ENCODE assay signal across 1 cellular context in genomic region chr4:15695764-15696163, GRCh38.
TF ChIP-seq lines count a peak whose summit lies in the region.

No MANE protein-coding gene starts in this region.

TF ChIP-seq in HCT116, 20 proteins besides CTCF, POLR2A, EP300 and RAD21 (continued from another document):
- TF ChIP-seq REST (IDR thresholded peaks at IDR 0.05; ENCODE audit: low read depth) (no peak), EGR1 (IDR thresholded peaks at IDR 0.05; ENCODE audit: low read depth) (no peak), TCF7L2 (IDR thresholded peaks at IDR 0.05; ENCODE audit: borderline replicate concordance, extremely low read depth, insufficient read depth, insufficient read length) (no peak), POLR2AphosphoS5 (IDR thresholded peaks at IDR 0.05; ENCODE audit: low read depth, low read length) (no peak), ELF1 (IDR thresholded peaks at IDR 0.05; ENCODE audit: borderline replicate concordance, low read depth) (no peak), CBX3 (IDR thresholded peaks at IDR 0.05; ENCODE audit: low read depth) (no peak), ZFX (IDR thresholded peaks at IDR 0.05) (no peak), FOSL1 (IDR thresholded peaks at IDR 0.05; ENCODE audit: low read depth) (no peak), SIN3A (IDR thresholded peaks at IDR 0.05; ENCODE audit: low read depth) (no peak), ZNF274 (IDR thresholded peaks at IDR 0.05; ENCODE audit: low read depth, low read length) (no peak), YY1 (IDR thresholded peaks at IDR 0.05; ENCODE audit: extremely low read depth, insufficient replicate concordance, low read depth, low read length) (no peak), JUND (IDR thresholded peaks at IDR 0.05) (no peak), CEBPB (IDR thresholded peaks at IDR 0.05; ENCODE audit: low read depth) (no peak), SP1 (IDR thresholded peaks at IDR 0.05; ENCODE audit: low read depth) (no peak)
- TF ChIP-seq, protein P1, sequence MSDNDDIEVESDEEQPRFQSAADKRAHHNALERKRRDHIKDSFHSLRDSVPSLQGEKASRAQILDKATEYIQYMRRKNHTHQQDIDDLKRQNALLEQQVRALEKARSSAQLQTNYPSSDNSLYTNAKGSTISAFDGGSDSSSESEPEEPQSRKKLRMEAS (IDR thresholded peaks at IDR 0.05) = no peak
- TF ChIP-seq, protein P2, sequence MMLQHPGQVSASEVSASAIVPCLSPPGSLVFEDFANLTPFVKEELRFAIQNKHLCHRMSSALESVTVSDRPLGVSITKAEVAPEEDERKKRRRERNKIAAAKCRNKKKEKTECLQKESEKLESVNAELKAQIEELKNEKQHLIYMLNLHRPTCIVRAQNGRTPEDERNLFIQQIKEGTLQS (IDR thresholded peaks at IDR 0.05) = no peak
